8 cellular contexts compared by ENCODE assay signal in the genomic region with DNA sequence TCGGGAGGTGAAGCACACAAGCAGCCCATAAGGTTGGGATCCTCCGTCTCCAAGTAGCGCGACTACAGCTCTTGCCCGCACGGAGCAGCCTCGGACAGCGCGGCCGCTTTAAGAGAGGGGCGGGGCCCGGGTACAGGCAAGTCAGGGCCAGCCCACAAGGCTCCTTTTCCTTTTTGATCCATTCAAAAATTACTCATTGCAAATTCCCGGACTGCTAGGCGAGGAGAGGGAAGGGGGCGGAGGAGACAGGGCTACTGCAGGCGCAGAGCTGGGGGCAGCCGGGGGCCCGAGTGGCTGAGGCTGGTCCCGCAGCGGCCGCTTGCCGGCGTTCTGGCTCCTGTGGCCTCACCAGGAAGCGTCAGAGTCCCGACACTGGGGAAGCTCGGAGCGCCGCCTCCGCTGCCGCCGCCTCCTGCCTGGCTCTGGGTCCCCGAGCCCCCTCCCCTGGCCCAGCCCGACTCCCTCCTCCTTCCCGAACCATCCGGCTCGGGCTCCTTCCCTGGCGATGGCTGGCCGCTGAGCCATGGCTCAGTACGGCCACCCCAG. TPM values are rescaled to one million over a fixed set of nuclear protein-coding genes. Genes with fewer than 3 reads are reported as not detected.
DNase-seq lines count a peak whose midpoint lies in the region; ATAC-seq and TF ChIP-seq lines count a peak whose summit lies in the region.

A gene with protein sequence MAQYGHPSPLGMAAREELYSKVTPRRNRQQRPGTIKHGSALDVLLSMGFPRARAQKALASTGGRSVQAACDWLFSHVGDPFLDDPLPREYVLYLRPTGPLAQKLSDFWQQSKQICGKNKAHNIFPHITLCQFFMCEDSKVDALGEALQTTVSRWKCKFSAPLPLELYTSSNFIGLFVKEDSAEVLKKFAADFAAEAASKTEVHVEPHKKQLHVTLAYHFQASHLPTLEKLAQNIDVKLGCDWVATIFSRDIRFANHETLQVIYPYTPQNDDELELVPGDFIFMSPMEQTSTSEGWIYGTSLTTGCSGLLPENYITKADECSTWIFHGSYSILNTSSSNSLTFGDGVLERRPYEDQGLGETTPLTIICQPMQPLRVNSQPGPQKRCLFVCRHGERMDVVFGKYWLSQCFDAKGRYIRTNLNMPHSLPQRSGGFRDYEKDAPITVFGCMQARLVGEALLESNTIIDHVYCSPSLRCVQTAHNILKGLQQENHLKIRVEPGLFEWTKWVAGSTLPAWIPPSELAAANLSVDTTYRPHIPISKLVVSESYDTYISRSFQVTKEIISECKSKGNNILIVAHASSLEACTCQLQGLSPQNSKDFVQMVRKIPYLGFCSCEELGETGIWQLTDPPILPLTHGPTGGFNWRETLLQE (plus strand): TSS at position 196 of the 546 bp plus-strand sequence. CDS start 328 bp downstream, at position 524.

- intact Hi-C loops in activated T-helper 1 cell treated with anti-CD3 and anti-CD28 coated beads, Interleukin-12 subunit alpha, Interleukin-12 subunit beta, Interleukin-2, Interleukin-4 antibody, amounts not matched to agents 30 ng/mL and 10 ng/mL and 1 ng/mL, durations not matched to agents 14 hours and 24 hours and 36 hours (cut with micrococcal nuclease), result loop anchor here (1.0 kb wide), 6 partner anchors 20 to 126 kb away; no protein-coding TSS in a partner anchor
- intact Hi-C loops in esophagus squamous epithelium (cut with DNase I), result no loop called here

- no peaks in the 10 kb centered on the region for H3K9me3 Mint-ChIP-seq in activated T-helper 1 cell treated with anti-CD3 and anti-CD28 coated beads, Interleukin-12 subunit alpha, Interleukin-12 subunit beta, Interleukin-2, Interleukin-4 antibody, amounts not matched to agents 30 ng/mL and 10 ng/mL and 1 ng/mL, durations not matched to agents 14 hours and 24 hours and 36 hours

- H3K27me3 ChIP-seq in BLaER1 (no peaks in the 10 kb centered on the region), esophagus squamous epithelium (peaks cover 0 to 29% (median 0%) of the 10 kb centered on the region in 4 donors), mucosa of stomach (ENCODE audit: control insufficient read depth, insufficient read depth, low read length) (peaks cover 21% of the 10 kb centered on the region)

- ATAC-seq in GM19328 (IDR thresholded peaks at IDR 0.05; ENCODE audit: unreplicated experiment) (peak; percentile 73), HG03457 (IDR thresholded peaks at IDR 0.05; ENCODE audit: unreplicated experiment) (peak; percentile 73)

- H3K36me3 Mint-ChIP-seq in activated T-helper 1 cell treated with anti-CD3 and anti-CD28 coated beads, Interleukin-12 subunit alpha, Interleukin-12 subunit beta, Interleukin-2, Interleukin-4 antibody, amounts not matched to agents 30 ng/mL and 10 ng/mL and 1 ng/mL, durations not matched to agents 14 hours and 24 hours and 36 hours (ENCODE audit: low read depth), result peaks cover 7% of the 10 kb centered on the region

- H3K36me3 ChIP-seq in BLaER1 (peaks cover 39% of the 10 kb centered on the region), esophagus squamous epithelium (no peaks in the 10 kb centered on the region), mucosa of stomach (ENCODE audit: control insufficient read depth, insufficient read depth, low read length) (no peaks in the 10 kb centered on the region)

- H3K4me3 Mint-ChIP-seq in activated T-helper 1 cell treated with anti-CD3 and anti-CD28 coated beads, Interleukin-12 subunit alpha, Interleukin-12 subunit beta, Interleukin-2, Interleukin-4 antibody, amounts not matched to agents 30 ng/mL and 10 ng/mL and 1 ng/mL, durations not matched to agents 14 hours and 24 hours and 36 hours, result peak within 1 kb of the TSS; percentile 94

- H3K4me1 Mint-ChIP-seq in activated T-helper 1 cell treated with anti-CD3 and anti-CD28 coated beads, Interleukin-12 subunit alpha, Interleukin-12 subunit beta, Interleukin-2, Interleukin-4 antibody, amounts not matched to agents 30 ng/mL and 10 ng/mL and 1 ng/mL, durations not matched to agents 14 hours and 24 hours and 36 hours (ENCODE audit: low read depth), result peaks cover 13% of the 10 kb centered on the region

- peak within 1 kb of the TSS; percentile 96 for H3K9ac ChIP-seq in BLaER1
- peak within 1 kb of the TSS; percentile 53 for H3K9ac ChIP-seq in mucosa of stomach (ENCODE audit: low read length)

- H3K27me3 Mint-ChIP-seq in activated T-helper 1 cell treated with anti-CD3 and anti-CD28 coated beads, Interleukin-12 subunit alpha, Interleukin-12 subunit beta, Interleukin-2, Interleukin-4 antibody, amounts not matched to agents 30 ng/mL and 10 ng/mL and 1 ng/mL, durations not matched to agents 14 hours and 24 hours and 36 hours (ENCODE audit: insufficient read depth), result peaks cover 65% of the 10 kb centered on the region

- peak within 1 kb of the TSS; percentile 98 for H3K4me2 ChIP-seq in BLaER1

- WGBS in esophagus squamous epithelium, 2 donors, result 7% methylated on average over 3 of the region's 39 CpGs; no CpG with 5 or more reads in 1 of the 2 donors

- H4K20me1 ChIP-seq in BLaER1, result peaks cover 47% of the 10 kb centered on the region

- H3K9me3 ChIP-seq in BLaER1 (peaks cover 6% of the 10 kb centered on the region; the same call in 1 of the 2 replicates), esophagus squamous epithelium (no peaks in the 10 kb centered on the region), mucosa of stomach (ENCODE audit: control insufficient read depth, low read length) (no peaks in the 10 kb centered on the region)

- H3K27ac ChIP-seq in BLaER1 (peak within 1 kb of the TSS; percentile 96), esophagus squamous epithelium (peak within 1 kb of the TSS; percentile 88 to 94 (median 90))

- H3K27ac Mint-ChIP-seq in activated T-helper 1 cell treated with anti-CD3 and anti-CD28 coated beads, Interleukin-12 subunit alpha, Interleukin-12 subunit beta, Interleukin-2, Interleukin-4 antibody, amounts not matched to agents 30 ng/mL and 10 ng/mL and 1 ng/mL, durations not matched to agents 14 hours and 24 hours and 36 hours, result peak within 1 kb of the TSS; percentile 88

- peak in 1 of 6 experiments; percentile 6 for TF ChIP-seq CTCF in esophagus squamous epithelium (IDR thresholded peaks at IDR 0.05)

- TF ChIP-seq POLR2A in esophagus squamous epithelium (IDR thresholded peaks at IDR 0.05), result peak in 2 of 4 donors; percentile 45 to 49

- H3K4me1 ChIP-seq in BLaER1, result peaks cover 40% of the 10 kb centered on the region
- peaks cover 4 to 45% (median 21%) of the 10 kb centered on the region in 3 donors for H3K4me1 ChIP-seq in esophagus squamous epithelium
- H3K4me1 ChIP-seq in mucosa of stomach (ENCODE audit: control insufficient read depth, insufficient read depth, low read length), result peaks cover 14% of the 10 kb centered on the region

- H3K4me3 ChIP-seq in BLaER1 (peak within 1 kb of the TSS; percentile 99), esophagus squamous epithelium (peak within 1 kb of the TSS; percentile 74 to 91 (median 82)), mucosa of stomach (ENCODE audit: low read length) (peak within 1 kb of the TSS; percentile 42)

- peak; percentile 48 for DNase-seq in activated T-helper 1 cell treated with anti-CD3 and anti-CD28 coated beads, Interleukin-12 subunit alpha, Interleukin-12 subunit beta, Interleukin-2, Interleukin-4 antibody, amounts not matched to agents 30 ng/mL and 10 ng/mL and 1 ng/mL, durations not matched to agents 14 hours and 24 hours and 36 hours (ENCODE audit: low spot score)
- DNase-seq in esophagus squamous epithelium (lab: John Stamatoyannopoulos, UW), result peak; percentile 24
- DNase-seq in stimulated activated CD8-positive, alpha-beta memory T cell treated with anti-CD3 and anti-CD28 coated beads, Interleukin-7, amount 100 ng/mL, for 24 hours (ENCODE audit: low read depth), result peak; percentile 31

TF ChIP-seq in PFSK-1, 5 proteins besides CTCF, POLR2A, EP300 and RAD21:
- peak; percentile 99 for TF ChIP-seq POLR2AphosphoS5 (IDR thresholded peaks at IDR 0.05; ENCODE audit: low read depth, low read length)
- TF ChIP-seq, protein P1, sequence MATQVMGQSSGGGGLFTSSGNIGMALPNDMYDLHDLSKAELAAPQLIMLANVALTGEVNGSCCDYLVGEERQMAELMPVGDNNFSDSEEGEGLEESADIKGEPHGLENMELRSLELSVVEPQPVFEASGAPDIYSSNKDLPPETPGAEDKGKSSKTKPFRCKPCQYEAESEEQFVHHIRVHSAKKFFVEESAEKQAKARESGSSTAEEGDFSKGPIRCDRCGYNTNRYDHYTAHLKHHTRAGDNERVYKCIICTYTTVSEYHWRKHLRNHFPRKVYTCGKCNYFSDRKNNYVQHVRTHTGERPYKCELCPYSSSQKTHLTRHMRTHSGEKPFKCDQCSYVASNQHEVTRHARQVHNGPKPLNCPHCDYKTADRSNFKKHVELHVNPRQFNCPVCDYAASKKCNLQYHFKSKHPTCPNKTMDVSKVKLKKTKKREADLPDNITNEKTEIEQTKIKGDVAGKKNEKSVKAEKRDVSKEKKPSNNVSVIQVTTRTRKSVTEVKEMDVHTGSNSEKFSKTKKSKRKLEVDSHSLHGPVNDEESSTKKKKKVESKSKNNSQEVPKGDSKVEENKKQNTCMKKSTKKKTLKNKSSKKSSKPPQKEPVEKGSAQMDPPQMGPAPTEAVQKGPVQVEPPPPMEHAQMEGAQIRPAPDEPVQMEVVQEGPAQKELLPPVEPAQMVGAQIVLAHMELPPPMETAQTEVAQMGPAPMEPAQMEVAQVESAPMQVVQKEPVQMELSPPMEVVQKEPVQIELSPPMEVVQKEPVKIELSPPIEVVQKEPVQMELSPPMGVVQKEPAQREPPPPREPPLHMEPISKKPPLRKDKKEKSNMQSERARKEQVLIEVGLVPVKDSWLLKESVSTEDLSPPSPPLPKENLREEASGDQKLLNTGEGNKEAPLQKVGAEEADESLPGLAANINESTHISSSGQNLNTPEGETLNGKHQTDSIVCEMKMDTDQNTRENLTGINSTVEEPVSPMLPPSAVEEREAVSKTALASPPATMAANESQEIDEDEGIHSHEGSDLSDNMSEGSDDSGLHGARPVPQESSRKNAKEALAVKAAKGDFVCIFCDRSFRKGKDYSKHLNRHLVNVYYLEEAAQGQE (IDR thresholded peaks at IDR 0.05; ENCODE audit: insufficient read depth in 1 of 2, low read depth in 2 of 2, low read length in 2 of 2), result 0 out of 4 replicates have a peak, but pooled peaks of 1 of the 2 experiments have one; percentile 19
- TF ChIP-seq TAF1 (IDR thresholded peaks at IDR 0.05; ENCODE audit: borderline replicate concordance, insufficient read depth, low read length), result peak; percentile 92
- TF ChIP-seq FOXP2 (optimal IDR thresholded peaks at IDR 0.05; ENCODE audit: borderline replicate concordance, extremely low read depth, extremely low read length, insufficient read depth), result no peak

RNA-seq across cellular contexts. Expression of the gene that starts here (rescaled TPM):
- polyA plus RNA-seq in PFSK-1 (2012; ENCODE audit: insufficient read length, low read depth), result 122 TPM
- total RNA-seq in activated T-helper 1 cell treated with anti-CD3 and anti-CD28 coated beads, Interleukin-12 subunit alpha, Interleukin-12 subunit beta, Interleukin-2, Interleukin-4 antibody, amounts not matched to agents 30 ng/mL and 10 ng/mL and 1 ng/mL, durations not matched to agents 14 hours and 24 hours and 36 hours, result 17.9 and 18.3 TPM in 2 replicates
- 10 to 100 TPM in 2 of 4 donors, 1 to 10 TPM in 2; 2.7 to 16.4 (median 9.7) TPM for total RNA-seq in esophagus squamous epithelium

Comparison
In these comparisons a context has a peak if more than half of its experiments do, and no peak if none do; other contexts are left out.
1. Peak in every context shown above with its lines: DNase-seq, ATAC-seq, H3K4me3 ChIP-seq and H3K27ac ChIP-seq.
2. H3K4me3 ChIP-seq: peak in every context shown above with its lines; median percentile 99 in BLaER1; 82 in esophagus squamous epithelium; 42 in mucosa of stomach.